1 cellular context compared by ENCODE assay signal in the genomic region with DNA sequence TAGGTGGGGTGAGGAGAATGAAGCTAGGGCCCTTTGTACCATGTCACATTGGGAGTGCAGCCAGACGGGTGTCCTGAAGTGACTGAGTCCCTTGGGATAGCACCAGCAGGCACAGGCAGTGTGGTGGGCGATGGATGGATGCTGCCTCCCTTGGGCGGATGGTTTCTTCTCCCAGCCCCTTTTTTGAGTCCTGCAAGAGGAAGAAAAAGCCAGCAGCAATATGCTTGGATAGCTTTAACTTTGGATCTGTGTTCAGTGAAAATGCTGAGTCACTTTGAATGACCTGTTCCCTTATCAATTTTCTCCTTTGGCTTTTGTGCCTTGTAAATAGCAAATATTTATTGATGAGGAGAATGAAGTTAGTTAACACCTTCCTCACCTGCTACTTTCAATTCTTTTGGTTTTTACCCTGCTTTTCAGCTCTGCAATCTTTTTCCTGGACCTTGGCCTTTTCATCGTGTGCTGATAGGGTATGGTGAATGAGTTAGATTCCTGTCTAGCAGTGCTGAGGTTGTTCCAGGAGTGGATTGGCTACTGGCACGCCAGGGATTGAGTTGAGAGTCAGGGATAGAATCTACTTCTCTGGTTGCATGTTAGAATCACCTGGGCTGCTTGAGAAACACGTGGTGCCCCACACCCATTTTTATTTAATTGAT.
A peak's percentile ranks its signal among the peaks of the same experiment; 100 is the strongest.
TF ChIP-seq lines count a peak whose summit lies in the region.

No MANE protein-coding gene starts in this region.

TF ChIP-seq in HepG2, 621 proteins besides CTCF, POLR2A, EP300 and RAD21 (continued from another document and continues in another):
- TF ChIP-seq, protein P1, sequence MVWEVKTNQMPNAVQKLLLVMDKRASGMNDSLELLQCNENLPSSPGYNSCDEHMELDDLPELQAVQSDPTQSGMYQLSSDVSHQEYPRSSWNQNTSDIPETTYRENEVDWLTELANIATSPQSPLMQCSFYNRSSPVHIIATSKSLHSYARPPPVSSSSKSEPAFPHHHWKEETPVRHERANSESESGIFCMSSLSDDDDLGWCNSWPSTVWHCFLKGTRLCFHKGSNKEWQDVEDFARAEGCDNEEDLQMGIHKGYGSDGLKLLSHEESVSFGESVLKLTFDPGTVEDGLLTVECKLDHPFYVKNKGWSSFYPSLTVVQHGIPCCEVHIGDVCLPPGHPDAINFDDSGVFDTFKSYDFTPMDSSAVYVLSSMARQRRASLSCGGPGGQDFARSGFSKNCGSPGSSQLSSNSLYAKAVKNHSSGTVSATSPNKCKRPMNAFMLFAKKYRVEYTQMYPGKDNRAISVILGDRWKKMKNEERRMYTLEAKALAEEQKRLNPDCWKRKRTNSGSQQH (CRISPR knock-in tag; IDR thresholded peaks at IDR 0.05; ENCODE audit: low read depth) = no peak
- TF ChIP-seq YY1 (IDR thresholded peaks at IDR 0.05; ENCODE audit: insufficient read depth, insufficient replicate concordance, low read depth, low read length) (no peak), MIXL1 (CRISPR knock-in tag; IDR thresholded peaks at IDR 0.05) (0 out of 2 replicates have a peak, but pooled peaks have one; percentile 14), ZBTB20 (CRISPR knock-in tag; IDR thresholded peaks at IDR 0.05; ENCODE audit: borderline replicate concordance, low read depth) (no peak), HOXA7 (CRISPR knock-in tag; IDR thresholded peaks at IDR 0.05) (no peak), SMAD3 (CRISPR knock-in tag; IDR thresholded peaks at IDR 0.05) (no peak), NONO (IDR thresholded peaks at IDR 0.05) (no peak), NONO (CRISPR knock-in tag; conservative IDR thresholded peaks at IDR 0.05) (no peak), TBX2 (CRISPR knock-in tag; IDR thresholded peaks at IDR 0.05; ENCODE audit: borderline replicate concordance) (peak; percentile 30; the same call in 1 of the 2 replicates), NFATC3 (CRISPR knock-in tag; IDR thresholded peaks at IDR 0.05) (no peak), ZKSCAN1 (IDR thresholded peaks at IDR 0.05; ENCODE audit: low read length) (no peak), SMARCE1 (IDR thresholded peaks at IDR 0.05; ENCODE audit: borderline replicate concordance) (no peak), SYNCRIP (IDR thresholded peaks at IDR 0.05; ENCODE audit: insufficient read depth, low read depth, low read length) (no peak), JUN (CRISPR knock-in tag; IDR thresholded peaks at IDR 0.05) (no peak), ATF7 (IDR thresholded peaks at IDR 0.05) (no peak), ATF7 (CRISPR knock-in tag; IDR thresholded peaks at IDR 0.05) (no peak), PCBP2 (optimal IDR thresholded peaks at IDR 0.05; ENCODE audit: low read depth, low read length, poor library complexity, severe bottlenecking) (no peak), ZNF652 (CRISPR knock-in tag; IDR thresholded peaks at IDR 0.05; ENCODE audit: borderline replicate concordance, low read depth) (peak; percentile 78), POLR2AphosphoS5 (IDR thresholded peaks at IDR 0.05; ENCODE audit: low read depth, low read length) (no peak), NKX3-1 (CRISPR knock-in tag; IDR thresholded peaks at IDR 0.05) (no peak), ZNF644 (CRISPR knock-in tag; IDR thresholded peaks at IDR 0.05; ENCODE audit: low read depth) (0 out of 2 replicates have a peak, but pooled peaks have one; percentile 22), ZC3H4 (CRISPR knock-in tag; IDR thresholded peaks at IDR 0.05; ENCODE audit: borderline replicate concordance) (no peak), JARID2 (CRISPR knock-in tag; IDR thresholded peaks at IDR 0.05; ENCODE audit: insufficient replicate concordance) (no peak), ZBTB38 (CRISPR knock-in tag; IDR thresholded peaks at IDR 0.05) (no peak), ZNF510 (CRISPR knock-in tag; IDR thresholded peaks at IDR 0.05; ENCODE audit: low read depth) (no peak), NFE2 (CRISPR knock-in tag; IDR thresholded peaks at IDR 0.05) (peak; percentile 80), SIN3A (IDR thresholded peaks at IDR 0.05; ENCODE audit: borderline replicate concordance, low read depth, low read length) (no peak), MAFF (IDR thresholded peaks at IDR 0.05; ENCODE audit: low read depth, low read length) (peak; percentile 86), ZNF605 (CRISPR knock-in tag; IDR thresholded peaks at IDR 0.05) (0 out of 2 replicates have a peak, but pooled peaks have one; percentile 25), MAZ (IDR thresholded peaks at IDR 0.05; ENCODE audit: borderline replicate concordance, low read depth, low read length) (no peak), MAZ (CRISPR knock-in tag; IDR thresholded peaks at IDR 0.05; ENCODE audit: low read depth) (no peak), PAF1 (CRISPR knock-in tag; IDR thresholded peaks at IDR 0.05) (no peak), FOXA3 (CRISPR knock-in tag; IDR thresholded peaks at IDR 0.05) (no peak), PRMT3 (CRISPR knock-in tag; IDR thresholded peaks at IDR 0.05; ENCODE audit: borderline replicate concordance, low read depth) (no peak)
- TF ChIP-seq, protein P2, sequence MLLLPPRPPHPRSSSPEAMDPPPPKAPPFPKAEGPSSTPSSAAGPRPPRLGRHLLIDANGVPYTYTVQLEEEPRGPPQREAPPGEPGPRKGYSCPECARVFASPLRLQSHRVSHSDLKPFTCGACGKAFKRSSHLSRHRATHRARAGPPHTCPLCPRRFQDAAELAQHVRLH (CRISPR knock-in tag; IDR thresholded peaks at IDR 0.05; ENCODE audit: borderline replicate concordance, low read depth) = no peak
- TF ChIP-seq, protein P3, sequence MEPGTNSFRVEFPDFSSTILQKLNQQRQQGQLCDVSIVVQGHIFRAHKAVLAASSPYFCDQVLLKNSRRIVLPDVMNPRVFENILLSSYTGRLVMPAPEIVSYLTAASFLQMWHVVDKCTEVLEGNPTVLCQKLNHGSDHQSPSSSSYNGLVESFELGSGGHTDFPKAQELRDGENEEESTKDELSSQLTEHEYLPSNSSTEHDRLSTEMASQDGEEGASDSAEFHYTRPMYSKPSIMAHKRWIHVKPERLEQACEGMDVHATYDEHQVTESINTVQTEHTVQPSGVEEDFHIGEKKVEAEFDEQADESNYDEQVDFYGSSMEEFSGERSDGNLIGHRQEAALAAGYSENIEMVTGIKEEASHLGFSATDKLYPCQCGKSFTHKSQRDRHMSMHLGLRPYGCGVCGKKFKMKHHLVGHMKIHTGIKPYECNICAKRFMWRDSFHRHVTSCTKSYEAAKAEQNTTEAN (CRISPR knock-in tag; conservative IDR thresholded peaks at IDR 0.05) = no peak
- TF ChIP-seq, protein P4, sequence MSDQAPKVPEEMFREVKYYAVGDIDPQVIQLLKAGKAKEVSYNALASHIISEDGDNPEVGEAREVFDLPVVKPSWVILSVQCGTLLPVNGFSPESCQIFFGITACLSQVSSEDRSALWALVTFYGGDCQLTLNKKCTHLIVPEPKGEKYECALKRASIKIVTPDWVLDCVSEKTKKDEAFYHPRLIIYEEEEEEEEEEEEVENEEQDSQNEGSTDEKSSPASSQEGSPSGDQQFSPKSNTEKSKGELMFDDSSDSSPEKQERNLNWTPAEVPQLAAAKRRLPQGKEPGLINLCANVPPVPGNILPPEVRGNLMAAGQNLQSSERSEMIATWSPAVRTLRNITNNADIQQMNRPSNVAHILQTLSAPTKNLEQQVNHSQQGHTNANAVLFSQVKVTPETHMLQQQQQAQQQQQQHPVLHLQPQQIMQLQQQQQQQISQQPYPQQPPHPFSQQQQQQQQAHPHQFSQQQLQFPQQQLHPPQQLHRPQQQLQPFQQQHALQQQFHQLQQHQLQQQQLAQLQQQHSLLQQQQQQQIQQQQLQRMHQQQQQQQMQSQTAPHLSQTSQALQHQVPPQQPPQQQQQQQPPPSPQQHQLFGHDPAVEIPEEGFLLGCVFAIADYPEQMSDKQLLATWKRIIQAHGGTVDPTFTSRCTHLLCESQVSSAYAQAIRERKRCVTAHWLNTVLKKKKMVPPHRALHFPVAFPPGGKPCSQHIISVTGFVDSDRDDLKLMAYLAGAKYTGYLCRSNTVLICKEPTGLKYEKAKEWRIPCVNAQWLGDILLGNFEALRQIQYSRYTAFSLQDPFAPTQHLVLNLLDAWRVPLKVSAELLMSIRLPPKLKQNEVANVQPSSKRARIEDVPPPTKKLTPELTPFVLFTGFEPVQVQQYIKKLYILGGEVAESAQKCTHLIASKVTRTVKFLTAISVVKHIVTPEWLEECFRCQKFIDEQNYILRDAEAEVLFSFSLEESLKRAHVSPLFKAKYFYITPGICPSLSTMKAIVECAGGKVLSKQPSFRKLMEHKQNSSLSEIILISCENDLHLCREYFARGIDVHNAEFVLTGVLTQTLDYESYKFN (CRISPR knock-in tag; conservative IDR thresholded peaks at IDR 0.05) = peak; percentile 49; the same call in 1 of the 2 replicates
- TF ChIP-seq, protein P5, sequence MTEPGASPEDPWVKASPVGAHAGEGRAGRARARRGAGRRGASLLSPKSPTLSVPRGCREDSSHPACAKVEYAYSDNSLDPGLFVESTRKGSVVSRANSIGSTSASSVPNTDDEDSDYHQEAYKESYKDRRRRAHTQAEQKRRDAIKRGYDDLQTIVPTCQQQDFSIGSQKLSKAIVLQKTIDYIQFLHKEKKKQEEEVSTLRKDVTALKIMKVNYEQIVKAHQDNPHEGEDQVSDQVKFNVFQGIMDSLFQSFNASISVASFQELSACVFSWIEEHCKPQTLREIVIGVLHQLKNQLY (CRISPR knock-in tag; IDR thresholded peaks at IDR 0.05) = no peak
- TF ChIP-seq, protein P6, sequence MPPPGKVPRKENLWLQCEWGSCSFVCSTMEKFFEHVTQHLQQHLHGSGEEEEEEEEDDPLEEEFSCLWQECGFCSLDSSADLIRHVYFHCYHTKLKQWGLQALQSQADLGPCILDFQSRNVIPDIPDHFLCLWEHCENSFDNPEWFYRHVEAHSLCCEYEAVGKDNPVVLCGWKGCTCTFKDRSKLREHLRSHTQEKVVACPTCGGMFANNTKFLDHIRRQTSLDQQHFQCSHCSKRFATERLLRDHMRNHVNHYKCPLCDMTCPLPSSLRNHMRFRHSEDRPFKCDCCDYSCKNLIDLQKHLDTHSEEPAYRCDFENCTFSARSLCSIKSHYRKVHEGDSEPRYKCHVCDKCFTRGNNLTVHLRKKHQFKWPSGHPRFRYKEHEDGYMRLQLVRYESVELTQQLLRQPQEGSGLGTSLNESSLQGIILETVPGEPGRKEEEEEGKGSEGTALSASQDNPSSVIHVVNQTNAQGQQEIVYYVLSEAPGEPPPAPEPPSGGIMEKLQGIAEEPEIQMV (CRISPR knock-in tag; IDR thresholded peaks at IDR 0.05; ENCODE audit: low read depth) = no peak
- TF ChIP-seq, protein P7, sequence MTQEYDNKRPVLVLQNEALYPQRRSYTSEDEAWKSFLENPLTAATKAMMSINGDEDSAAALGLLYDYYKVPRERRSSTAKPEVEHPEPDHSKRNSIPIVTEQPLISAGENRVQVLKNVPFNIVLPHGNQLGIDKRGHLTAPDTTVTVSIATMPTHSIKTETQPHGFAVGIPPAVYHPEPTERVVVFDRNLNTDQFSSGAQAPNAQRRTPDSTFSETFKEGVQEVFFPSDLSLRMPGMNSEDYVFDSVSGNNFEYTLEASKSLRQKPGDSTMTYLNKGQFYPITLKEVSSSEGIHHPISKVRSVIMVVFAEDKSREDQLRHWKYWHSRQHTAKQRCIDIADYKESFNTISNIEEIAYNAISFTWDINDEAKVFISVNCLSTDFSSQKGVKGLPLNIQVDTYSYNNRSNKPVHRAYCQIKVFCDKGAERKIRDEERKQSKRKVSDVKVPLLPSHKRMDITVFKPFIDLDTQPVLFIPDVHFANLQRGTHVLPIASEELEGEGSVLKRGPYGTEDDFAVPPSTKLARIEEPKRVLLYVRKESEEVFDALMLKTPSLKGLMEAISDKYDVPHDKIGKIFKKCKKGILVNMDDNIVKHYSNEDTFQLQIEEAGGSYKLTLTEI (CRISPR knock-in tag; conservative IDR thresholded peaks at IDR 0.05) = no peak
- TF ChIP-seq, protein P8, sequence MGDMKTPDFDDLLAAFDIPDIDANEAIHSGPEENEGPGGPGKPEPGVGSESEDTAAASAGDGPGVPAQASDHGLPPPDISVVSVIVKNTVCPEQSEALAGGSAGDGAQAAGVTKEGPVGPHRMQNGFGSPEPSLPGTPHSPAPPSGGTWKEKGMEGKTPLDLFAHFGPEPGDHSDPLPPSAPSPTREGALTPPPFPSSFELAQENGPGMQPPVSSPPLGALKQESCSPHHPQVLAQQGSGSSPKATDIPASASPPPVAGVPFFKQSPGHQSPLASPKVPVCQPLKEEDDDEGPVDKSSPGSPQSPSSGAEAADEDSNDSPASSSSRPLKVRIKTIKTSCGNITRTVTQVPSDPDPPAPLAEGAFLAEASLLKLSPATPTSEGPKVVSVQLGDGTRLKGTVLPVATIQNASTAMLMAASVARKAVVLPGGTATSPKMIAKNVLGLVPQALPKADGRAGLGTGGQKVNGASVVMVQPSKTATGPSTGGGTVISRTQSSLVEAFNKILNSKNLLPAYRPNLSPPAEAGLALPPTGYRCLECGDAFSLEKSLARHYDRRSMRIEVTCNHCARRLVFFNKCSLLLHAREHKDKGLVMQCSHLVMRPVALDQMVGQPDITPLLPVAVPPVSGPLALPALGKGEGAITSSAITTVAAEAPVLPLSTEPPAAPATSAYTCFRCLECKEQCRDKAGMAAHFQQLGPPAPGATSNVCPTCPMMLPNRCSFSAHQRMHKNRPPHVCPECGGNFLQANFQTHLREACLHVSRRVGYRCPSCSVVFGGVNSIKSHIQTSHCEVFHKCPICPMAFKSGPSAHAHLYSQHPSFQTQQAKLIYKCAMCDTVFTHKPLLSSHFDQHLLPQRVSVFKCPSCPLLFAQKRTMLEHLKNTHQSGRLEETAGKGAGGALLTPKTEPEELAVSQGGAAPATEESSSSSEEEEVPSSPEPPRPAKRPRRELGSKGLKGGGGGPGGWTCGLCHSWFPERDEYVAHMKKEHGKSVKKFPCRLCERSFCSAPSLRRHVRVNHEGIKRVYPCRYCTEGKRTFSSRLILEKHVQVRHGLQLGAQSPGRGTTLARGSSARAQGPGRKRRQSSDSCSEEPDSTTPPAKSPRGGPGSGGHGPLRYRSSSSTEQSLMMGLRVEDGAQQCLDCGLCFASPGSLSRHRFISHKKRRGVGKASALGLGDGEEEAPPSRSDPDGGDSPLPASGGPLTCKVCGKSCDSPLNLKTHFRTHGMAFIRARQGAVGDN (CRISPR knock-in tag; IDR thresholded peaks at IDR 0.05) = no peak
- TF ChIP-seq, protein P9, sequence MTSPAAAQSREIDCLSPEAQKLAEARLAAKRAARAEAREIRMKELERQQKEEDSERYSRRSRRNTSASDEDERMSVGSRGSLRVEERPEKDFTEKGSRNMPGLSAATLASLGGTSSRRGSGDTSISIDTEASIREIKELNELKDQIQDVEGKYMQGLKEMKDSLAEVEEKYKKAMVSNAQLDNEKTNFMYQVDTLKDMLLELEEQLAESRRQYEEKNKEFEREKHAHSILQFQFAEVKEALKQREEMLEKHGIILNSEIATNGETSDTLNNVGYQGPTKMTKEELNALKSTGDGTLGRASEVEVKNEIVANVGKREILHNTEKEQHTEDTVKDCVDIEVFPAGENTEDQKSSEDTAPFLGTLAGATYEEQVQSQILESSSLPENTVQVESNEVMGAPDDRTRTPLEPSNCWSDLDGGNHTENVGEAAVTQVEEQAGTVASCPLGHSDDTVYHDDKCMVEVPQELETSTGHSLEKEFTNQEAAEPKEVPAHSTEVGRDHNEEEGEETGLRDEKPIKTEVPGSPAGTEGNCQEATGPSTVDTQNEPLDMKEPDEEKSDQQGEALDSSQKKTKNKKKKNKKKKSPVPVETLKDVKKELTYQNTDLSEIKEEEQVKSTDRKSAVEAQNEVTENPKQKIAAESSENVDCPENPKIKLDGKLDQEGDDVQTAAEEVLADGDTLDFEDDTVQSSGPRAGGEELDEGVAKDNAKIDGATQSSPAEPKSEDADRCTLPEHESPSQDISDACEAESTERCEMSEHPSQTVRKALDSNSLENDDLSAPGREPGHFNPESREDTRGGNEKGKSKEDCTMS (CRISPR knock-in tag; conservative IDR thresholded peaks at IDR 0.05) = no peak
- TF ChIP-seq, protein P10, sequence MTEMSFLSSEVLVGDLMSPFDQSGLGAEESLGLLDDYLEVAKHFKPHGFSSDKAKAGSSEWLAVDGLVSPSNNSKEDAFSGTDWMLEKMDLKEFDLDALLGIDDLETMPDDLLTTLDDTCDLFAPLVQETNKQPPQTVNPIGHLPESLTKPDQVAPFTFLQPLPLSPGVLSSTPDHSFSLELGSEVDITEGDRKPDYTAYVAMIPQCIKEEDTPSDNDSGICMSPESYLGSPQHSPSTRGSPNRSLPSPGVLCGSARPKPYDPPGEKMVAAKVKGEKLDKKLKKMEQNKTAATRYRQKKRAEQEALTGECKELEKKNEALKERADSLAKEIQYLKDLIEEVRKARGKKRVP (CRISPR knock-in tag; IDR thresholded peaks at IDR 0.05) = no peak
